Comparison of ENCODE assay signal across 1 cellular context in the genomic region with DNA sequence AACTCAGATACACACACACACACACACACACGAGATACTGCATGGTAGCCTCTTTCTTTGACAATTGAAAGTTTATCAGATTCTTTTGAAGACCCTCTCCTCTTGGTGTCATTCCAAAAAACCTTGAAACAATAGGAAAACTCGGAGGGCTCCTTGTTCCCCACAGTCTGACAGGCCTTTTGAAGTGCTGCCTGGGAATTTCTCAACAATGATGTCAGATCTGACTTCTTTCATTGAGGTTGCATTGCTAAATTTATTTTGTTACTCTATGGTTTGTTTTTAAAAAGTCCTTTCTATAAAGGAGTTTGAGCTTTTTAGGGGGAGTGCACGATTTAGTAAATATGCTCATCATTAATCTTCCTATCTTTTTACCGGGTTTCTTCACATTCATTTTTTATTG.
TF ChIP-seq lines count a peak whose summit lies in the region.

No MANE protein-coding gene starts in this region.

TF ChIP-seq in IMR-90, 13 proteins besides CTCF, POLR2A, EP300 and RAD21 (continued from another document):
- TF ChIP-seq RCOR1 (IDR thresholded peaks at IDR 0.05; ENCODE audit: insufficient replicate concordance, low read length) (no peak), BHLHE40 (IDR thresholded peaks at IDR 0.05; ENCODE audit: low read depth, low read length) (no peak), CEBPB (IDR thresholded peaks at IDR 0.05; ENCODE audit: low read depth, low read length) (no peak), MAZ (IDR thresholded peaks at IDR 0.05; ENCODE audit: borderline replicate concordance, low read depth, low read length) (no peak)
